Comparison of ENCODE assay signal across 33 cellular contexts in the genomic region with DNA sequence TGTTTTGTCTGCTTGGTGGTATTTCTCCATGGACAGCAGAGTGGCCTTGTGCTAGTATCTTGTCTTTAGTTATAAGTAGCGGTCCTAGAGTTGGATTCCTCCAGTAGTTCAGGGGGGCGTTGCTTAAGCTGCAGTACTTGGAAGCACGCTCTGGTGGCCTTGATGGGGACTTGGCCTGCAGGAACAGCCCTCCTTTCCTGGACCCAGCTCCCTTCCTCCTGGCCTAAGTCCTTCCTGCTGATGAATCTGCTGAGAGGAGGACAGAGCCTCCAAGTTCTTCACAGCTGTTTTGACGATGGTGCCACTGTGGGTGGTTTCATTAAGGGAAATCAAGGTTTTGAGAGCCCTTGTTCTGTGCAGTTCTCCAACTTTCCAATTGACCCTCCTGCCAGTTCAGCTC.
"Had no signal": no experiment of that assay in that cellular context is flagged by ENCODE, and none has a peak within 500 bp of the region (broad histone marks: within the 10 kb centered on the region; RNA-seq: fewer than 3 reads in every experiment).

No MANE protein-coding gene starts in this region.

- H3K9me3 ChIP-seq: adrenal gland, body of pancreas, Peyer's patch had no signal

- H3K4me1 ChIP-seq: Peyer's patch had no signal

- H3K4me3 Mint-ChIP-seq: activated CD4-positive, alpha-beta T cell treated with anti-CD3 and anti-CD28 coated beads, Interleukin-2, amount 10 ng/mL, durations not matched to agents 24 days and 14 days; activated CD8-positive, alpha-beta memory T cell treated with anti-CD3 and anti-CD28 coated beads, Interleukin-2, amount 10 ng/mL, durations not matched to agents 7 days and 5 days; activated naive CD4-positive, alpha-beta T cell treated with anti-CD3 and anti-CD28 coated beads for 36 hours; activated T-cell treated with anti-CD3 and anti-CD28 coated beads, Interleukin-2, amount 50 U/mL, for 72 hours; activated T-helper 17 cell treated with anti-CD3 and anti-CD28 coated beads, Interleukin-2, amount 50 U/mL, for 72 hours had no signal

- DNase-seq: activated CD4-positive, alpha-beta T cell treated with anti-CD3 and anti-CD28 coated beads for 1 hour; activated CD4-positive, alpha-beta T cell treated with anti-CD3 and anti-CD28 coated beads, Interleukin-2, amount 10 ng/mL, durations not matched to agents 24 days and 14 days; activated CD4-positive, alpha-beta T cell treated with anti-CD3 and anti-CD28 coated beads, Interleukin-2, amount 50 U/mL, for 4 hours; activated CD4-positive, CD25-positive, alpha-beta regulatory T cell; activated CD8-positive, alpha-beta memory T cell treated with anti-CD3 and anti-CD28 coated beads, Interleukin-2, amount 10 ng/mL, durations not matched to agents 7 days and 5 days; activated gamma-delta T cell; activated naive CD4-positive, alpha-beta T cell treated with anti-CD3 and anti-CD28 coated beads for 36 hours; activated T-cell treated with anti-CD3 and anti-CD28 coated beads, Interleukin-2, amount 50 U/mL, for 1 hour; activated T-cell treated with anti-CD3 and anti-CD28 coated beads, Interleukin-2, amount 50 U/mL, for 72 hours; body of pancreas; caudate nucleus; cerebellar nuclear complex; Kasumi-1; KG1; MG63; NCI-H1048; NCI-H1105 treated with DMSO at 0.1 percent for 48 hours; NCI-H1436 treated with DMSO at 0.1 percent for 48 hours; NCI-H1694 treated with DMSO at 0.1 percent for 48 hours; NCI-H2029; NCI-H345; NCI-H524 treated with DMSO at 0.1 percent for 48 hours; Peyer's patch; Right ventricle myocardium superior; SW 1271; T-helper 1 cell; T-helper 2 cell; T-helper 9 cell had no signal

- H3K4me1 Mint-ChIP-seq: activated CD8-positive, alpha-beta memory T cell treated with anti-CD3 and anti-CD28 coated beads, Interleukin-2, amount 10 ng/mL, durations not matched to agents 7 days and 5 days had no signal

- H3K27me3 Mint-ChIP-seq: activated CD4-positive, alpha-beta T cell treated with anti-CD3 and anti-CD28 coated beads, Interleukin-2, amount 10 ng/mL, durations not matched to agents 24 days and 14 days; activated CD8-positive, alpha-beta memory T cell treated with anti-CD3 and anti-CD28 coated beads, Interleukin-2, amount 10 ng/mL, durations not matched to agents 7 days and 5 days; activated T-helper 17 cell treated with anti-CD3 and anti-CD28 coated beads, Interleukin-2, amount 50 U/mL, for 72 hours had no signal

- H3K4me3 ChIP-seq: adrenal gland, body of pancreas, MG63, Peyer's patch had no signal

- ATAC-seq: activated CD8-positive, alpha-beta memory T cell treated with anti-CD3 and anti-CD28 coated beads, Interleukin-2, amount 10 ng/mL, durations not matched to agents 7 days and 5 days; activated naive CD4-positive, alpha-beta T cell treated with anti-CD3 and anti-CD28 coated beads, Interleukin-2, amount 50 U/mL, for 72 hours; activated T-cell treated with anti-CD3 and anti-CD28 coated beads, Interleukin-2, amount 50 U/mL, for 72 hours; activated T-helper 17 cell treated with anti-CD3 and anti-CD28 coated beads, Interleukin-2, amount 50 U/mL, for 72 hours; body of pancreas had no signal

- H3K27ac ChIP-seq: adrenal gland, body of pancreas, Peyer's patch, RWPE1, VCaP had no signal

- H3K27me3 ChIP-seq: adrenal gland, body of pancreas, MG63, Peyer's patch had no signal

- H3K27ac Mint-ChIP-seq: activated CD4-positive, alpha-beta T cell treated with anti-CD3 and anti-CD28 coated beads, Interleukin-2, amount 10 ng/mL, durations not matched to agents 24 days and 14 days; activated CD8-positive, alpha-beta memory T cell treated with anti-CD3 and anti-CD28 coated beads, Interleukin-2, amount 10 ng/mL, durations not matched to agents 7 days and 5 days; activated naive CD4-positive, alpha-beta T cell treated with anti-CD3 and anti-CD28 coated beads for 36 hours; activated T-cell treated with anti-CD3 and anti-CD28 coated beads, Interleukin-2, amount 50 U/mL, for 72 hours; activated T-helper 17 cell treated with anti-CD3 and anti-CD28 coated beads, Interleukin-2, amount 50 U/mL, for 72 hours had no signal
